ENCODE assay signal across 8 cellular contexts in the genomic region with DNA sequence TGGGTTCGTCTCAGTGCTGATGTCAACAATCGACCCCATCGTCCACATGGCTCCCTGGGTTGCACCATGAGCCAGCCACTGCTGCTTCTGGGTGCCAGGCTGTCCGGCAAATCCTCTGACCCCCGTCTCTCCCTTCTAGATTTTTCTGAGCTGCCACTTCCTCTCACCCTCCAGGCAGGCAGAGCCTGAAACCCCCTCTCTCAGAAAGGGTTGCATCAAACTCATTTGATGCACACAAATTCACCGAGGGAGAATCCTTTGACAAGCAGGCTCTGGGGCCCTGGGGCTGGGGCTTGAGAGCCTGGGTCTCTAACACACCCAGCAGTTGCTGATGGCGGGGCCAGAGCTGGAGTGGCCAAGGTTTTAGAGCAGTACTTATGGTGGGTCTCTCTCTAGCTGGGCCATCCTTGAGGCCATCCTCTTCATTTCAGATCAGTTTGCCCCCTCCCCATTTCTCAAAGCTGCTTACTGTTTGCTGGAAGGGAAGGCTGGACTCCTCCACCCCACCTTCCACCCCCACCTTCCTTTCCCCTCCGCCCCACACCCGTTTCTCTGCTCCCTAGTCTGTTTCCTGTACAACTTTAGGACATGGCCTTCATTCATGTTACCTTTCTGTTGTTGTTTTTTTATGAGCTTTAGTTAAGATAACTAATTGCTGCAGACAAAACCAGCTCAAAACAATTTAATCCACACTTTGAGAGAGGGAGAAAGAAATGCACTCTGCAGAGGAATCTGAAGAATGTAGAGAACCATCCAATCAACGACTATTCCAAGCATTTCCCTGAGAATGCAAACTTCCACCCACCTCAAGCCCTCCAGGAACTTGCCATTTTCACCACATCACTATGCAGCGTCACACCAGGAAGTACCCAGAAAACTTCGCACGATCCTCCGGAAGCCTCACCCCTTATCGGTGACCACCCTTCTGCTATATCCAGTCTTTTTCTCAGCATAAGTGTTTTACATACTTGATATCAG.
A peak's percentile ranks its signal among the peaks of the same experiment; 100 is the strongest.
DNase-seq lines count a peak whose midpoint lies in the region; ATAC-seq and TF ChIP-seq lines count a peak whose summit lies in the region.

No MANE protein-coding gene starts in this region.

- H3K4me3 ChIP-seq in SJSA1: no peak overlapping the region
- H3K4me3 ChIP-seq in epithelial cell of proximal tubule (ENCODE audit: low read depth, low read length): no peak overlapping the region
- no peak overlapping the region for H3K4me3 ChIP-seq in retinal pigment epithelial cell (ENCODE audit: low read length)
- no peak overlapping the region for H3K4me3 ChIP-seq in testis

- intact Hi-C loops in testis (cut with DNase I; ENCODE audit: low total_unique reads): no loop called here

- peak; percentile 25 for ATAC-seq in GM18511 (IDR thresholded peaks at IDR 0.05; ENCODE audit: unreplicated experiment)

- no peak for TF ChIP-seq POLR2A in testis (IDR thresholded peaks at IDR 0.05)

- H3K9me3 ChIP-seq in SJSA1 (replicated peaks): no peaks in the 10 kb centered on the region
- no peaks in the 10 kb centered on the region for H3K9me3 ChIP-seq in testis

- H3K27me3 ChIP-seq in SJSA1 (replicated peaks) (no peaks in the 10 kb centered on the region), testis (no peaks in the 10 kb centered on the region)

- DNase-seq in SJSA1 (ENCODE audit: low read depth in 1 of 2, low spot score in 2 of 2) (peak; percentile 90 to 93), epithelial cell of proximal tubule (ENCODE audit: low read depth) (peak; percentile 74), retinal pigment epithelial cell (ENCODE audit: low read depth) (peak; percentile 96), NCI-H2196 (lab: John Stamatoyannopoulos, UW; ENCODE audit: unreplicated experiment) (no peak), testis (no peak), HuH-7.5 (ENCODE audit: low spot score) (no peak)
- DNase-seq in activated CD4-positive, CD25-positive, alpha-beta regulatory T cell (lab: John Stamatoyannopoulos, UW): no peak

- peaks cover 30% of the 10 kb centered on the region for H3K4me1 ChIP-seq in SJSA1 (replicated peaks)
- no peaks in the 10 kb centered on the region for H3K4me1 ChIP-seq in testis

- H3K36me3 ChIP-seq in SJSA1 (no peaks in the 10 kb centered on the region), testis (ENCODE audit: low read depth, missing control alignments) (no peaks in the 10 kb centered on the region)

- TF ChIP-seq CTCF in epithelial cell of proximal tubule (conservative IDR thresholded peaks at IDR 0.05; ENCODE audit: low read depth, low read length) (no peak), retinal pigment epithelial cell (conservative IDR thresholded peaks at IDR 0.05; ENCODE audit: low read depth, low read length) (no peak), testis (IDR thresholded peaks at IDR 0.05) (no peak)

- peak overlapping the region; percentile 98 for H3K27ac ChIP-seq in SJSA1
- no peak overlapping the region for H3K27ac ChIP-seq in testis

- 62% methylated on average over 15 of the region's 15 CpGs for WGBS in testis, 2 donors

Comparison
In these comparisons a context has a peak if more than half of its experiments do, and no peak if none do; other contexts are left out.
1. DNase-seq: peak in SJSA1 (2 of 2), epithelial cell of proximal tubule (single experiment) and retinal pigment epithelial cell (single experiment); none in NCI-H2196 (single experiment), testis (single experiment), activated CD4-positive, CD25-positive, alpha-beta regulatory T cell (0 of 4) and HuH-7.5 (single experiment).